ENCODE assay signal across 1 cellular context in the genomic region with DNA sequence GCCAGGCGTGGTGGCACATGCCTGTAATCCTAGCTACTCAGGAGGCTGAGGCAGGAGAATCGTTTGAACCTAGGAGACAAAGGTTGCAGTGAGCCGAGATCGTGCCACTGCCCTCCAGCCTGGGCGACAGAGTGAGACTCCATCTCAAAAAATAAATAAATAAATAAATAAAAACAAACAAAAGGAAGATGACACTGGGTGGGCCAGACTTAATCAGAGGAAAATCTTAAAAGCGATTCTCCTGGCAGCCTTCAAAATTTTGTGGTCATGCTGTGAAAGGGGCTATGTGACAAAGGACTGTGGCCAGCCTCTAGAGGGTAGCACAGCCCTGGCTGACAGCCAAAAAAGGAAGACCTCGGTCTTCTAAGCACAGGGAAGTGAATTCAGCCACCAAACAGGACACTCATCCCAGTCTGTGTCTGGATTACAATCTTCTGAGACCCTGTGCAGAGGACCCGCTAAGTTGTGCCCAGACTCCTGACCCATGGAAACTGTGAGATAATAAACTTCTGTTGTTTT.
TF ChIP-seq lines count a peak whose summit lies in the region.

No MANE protein-coding gene starts in this region.

TF ChIP-seq in HepG2, 621 proteins besides CTCF, POLR2A, EP300 and RAD21:
- TF ChIP-seq, protein P1, sequence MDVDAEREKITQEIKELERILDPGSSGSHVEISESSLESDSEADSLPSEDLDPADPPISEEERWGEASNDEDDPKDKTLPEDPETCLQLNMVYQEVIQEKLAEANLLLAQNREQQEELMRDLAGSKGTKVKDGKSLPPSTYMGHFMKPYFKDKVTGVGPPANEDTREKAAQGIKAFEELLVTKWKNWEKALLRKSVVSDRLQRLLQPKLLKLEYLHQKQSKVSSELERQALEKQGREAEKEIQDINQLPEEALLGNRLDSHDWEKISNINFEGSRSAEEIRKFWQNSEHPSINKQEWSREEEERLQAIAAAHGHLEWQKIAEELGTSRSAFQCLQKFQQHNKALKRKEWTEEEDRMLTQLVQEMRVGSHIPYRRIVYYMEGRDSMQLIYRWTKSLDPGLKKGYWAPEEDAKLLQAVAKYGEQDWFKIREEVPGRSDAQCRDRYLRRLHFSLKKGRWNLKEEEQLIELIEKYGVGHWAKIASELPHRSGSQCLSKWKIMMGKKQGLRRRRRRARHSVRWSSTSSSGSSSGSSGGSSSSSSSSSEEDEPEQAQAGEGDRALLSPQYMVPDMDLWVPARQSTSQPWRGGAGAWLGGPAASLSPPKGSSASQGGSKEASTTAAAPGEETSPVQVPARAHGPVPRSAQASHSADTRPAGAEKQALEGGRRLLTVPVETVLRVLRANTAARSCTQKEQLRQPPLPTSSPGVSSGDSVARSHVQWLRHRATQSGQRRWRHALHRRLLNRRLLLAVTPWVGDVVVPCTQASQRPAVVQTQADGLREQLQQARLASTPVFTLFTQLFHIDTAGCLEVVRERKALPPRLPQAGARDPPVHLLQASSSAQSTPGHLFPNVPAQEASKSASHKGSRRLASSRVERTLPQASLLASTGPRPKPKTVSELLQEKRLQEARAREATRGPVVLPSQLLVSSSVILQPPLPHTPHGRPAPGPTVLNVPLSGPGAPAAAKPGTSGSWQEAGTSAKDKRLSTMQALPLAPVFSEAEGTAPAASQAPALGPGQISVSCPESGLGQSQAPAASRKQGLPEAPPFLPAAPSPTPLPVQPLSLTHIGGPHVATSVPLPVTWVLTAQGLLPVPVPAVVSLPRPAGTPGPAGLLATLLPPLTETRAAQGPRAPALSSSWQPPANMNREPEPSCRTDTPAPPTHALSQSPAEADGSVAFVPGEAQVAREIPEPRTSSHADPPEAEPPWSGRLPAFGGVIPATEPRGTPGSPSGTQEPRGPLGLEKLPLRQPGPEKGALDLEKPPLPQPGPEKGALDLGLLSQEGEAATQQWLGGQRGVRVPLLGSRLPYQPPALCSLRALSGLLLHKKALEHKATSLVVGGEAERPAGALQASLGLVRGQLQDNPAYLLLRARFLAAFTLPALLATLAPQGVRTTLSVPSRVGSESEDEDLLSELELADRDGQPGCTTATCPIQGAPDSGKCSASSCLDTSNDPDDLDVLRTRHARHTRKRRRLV (CRISPR knock-in tag; IDR thresholded peaks at IDR 0.05): no peak
- TF ChIP-seq ZNF430 (CRISPR knock-in tag; IDR thresholded peaks at IDR 0.05): no peak
- no peak for TF ChIP-seq ATF1 (CRISPR knock-in tag; IDR thresholded peaks at IDR 0.05)
- TF ChIP-seq, protein P2, sequence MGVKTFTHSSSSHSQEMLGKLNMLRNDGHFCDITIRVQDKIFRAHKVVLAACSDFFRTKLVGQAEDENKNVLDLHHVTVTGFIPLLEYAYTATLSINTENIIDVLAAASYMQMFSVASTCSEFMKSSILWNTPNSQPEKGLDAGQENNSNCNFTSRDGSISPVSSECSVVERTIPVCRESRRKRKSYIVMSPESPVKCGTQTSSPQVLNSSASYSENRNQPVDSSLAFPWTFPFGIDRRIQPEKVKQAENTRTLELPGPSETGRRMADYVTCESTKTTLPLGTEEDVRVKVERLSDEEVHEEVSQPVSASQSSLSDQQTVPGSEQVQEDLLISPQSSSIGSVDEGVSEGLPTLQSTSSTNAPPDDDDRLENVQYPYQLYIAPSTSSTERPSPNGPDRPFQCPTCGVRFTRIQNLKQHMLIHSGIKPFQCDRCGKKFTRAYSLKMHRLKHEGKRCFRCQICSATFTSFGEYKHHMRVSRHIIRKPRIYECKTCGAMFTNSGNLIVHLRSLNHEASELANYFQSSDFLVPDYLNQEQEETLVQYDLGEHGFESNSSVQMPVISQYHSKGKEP (CRISPR knock-in tag; IDR thresholded peaks at IDR 0.05): no peak
- no peak for TF ChIP-seq ZC3H13 (CRISPR knock-in tag; IDR thresholded peaks at IDR 0.05)
- no peak for TF ChIP-seq ZNF446 (CRISPR knock-in tag; IDR thresholded peaks at IDR 0.05)
- TF ChIP-seq, protein P3, sequence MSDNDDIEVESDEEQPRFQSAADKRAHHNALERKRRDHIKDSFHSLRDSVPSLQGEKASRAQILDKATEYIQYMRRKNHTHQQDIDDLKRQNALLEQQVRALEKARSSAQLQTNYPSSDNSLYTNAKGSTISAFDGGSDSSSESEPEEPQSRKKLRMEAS (IDR thresholded peaks at IDR 0.05): no peak
- TF ChIP-seq, protein P4, sequence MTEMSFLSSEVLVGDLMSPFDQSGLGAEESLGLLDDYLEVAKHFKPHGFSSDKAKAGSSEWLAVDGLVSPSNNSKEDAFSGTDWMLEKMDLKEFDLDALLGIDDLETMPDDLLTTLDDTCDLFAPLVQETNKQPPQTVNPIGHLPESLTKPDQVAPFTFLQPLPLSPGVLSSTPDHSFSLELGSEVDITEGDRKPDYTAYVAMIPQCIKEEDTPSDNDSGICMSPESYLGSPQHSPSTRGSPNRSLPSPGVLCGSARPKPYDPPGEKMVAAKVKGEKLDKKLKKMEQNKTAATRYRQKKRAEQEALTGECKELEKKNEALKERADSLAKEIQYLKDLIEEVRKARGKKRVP (CRISPR knock-in tag; IDR thresholded peaks at IDR 0.05): no peak
- no peak for TF ChIP-seq NFIC (IDR thresholded peaks at IDR 0.05; ENCODE audit: low read length)
- TF ChIP-seq ZNF607 (CRISPR knock-in tag; IDR thresholded peaks at IDR 0.05; ENCODE audit: borderline replicate concordance): no peak
- TF ChIP-seq REST (IDR thresholded peaks at IDR 0.05; ENCODE audit: borderline replicate concordance in 1 of 2, low read depth in 1 of 2, low read length in 2 of 2): no peak
- TF ChIP-seq ZBTB42 (CRISPR knock-in tag; IDR thresholded peaks at IDR 0.05): no peak
- TF ChIP-seq GFI1 (CRISPR knock-in tag; IDR thresholded peaks at IDR 0.05; ENCODE audit: borderline replicate concordance): no peak
- TF ChIP-seq CREBL2 (CRISPR knock-in tag; IDR thresholded peaks at IDR 0.05; ENCODE audit: borderline replicate concordance): no peak
- no peak for TF ChIP-seq ZNF670 (CRISPR knock-in tag; IDR thresholded peaks at IDR 0.05; ENCODE audit: borderline replicate concordance)
